Comparison of ENCODE assay signal across 17 cellular contexts in genomic region chr21:44332383-44332782, GRCh38. TPM values are rescaled to one million over a fixed set of nuclear protein-coding genes. Genes with fewer than 3 reads are reported as not detected.
DNase-seq lines count a peak whose midpoint lies in the region; ATAC-seq, FAIRE-seq and TF ChIP-seq lines count a peak whose summit lies in the region.
"Had no signal": no experiment of that assay in that cellular context is flagged by ENCODE, and none has a peak within 500 bp of the region (broad histone marks: within the 10 kb centered on the region; RNA-seq: fewer than 3 reads in every experiment).

No MANE protein-coding gene starts in this region.

- POLR2A ChIA-PET in SK-N-SH (lab: Yijun Ruan, JAX), result no interaction called here

- H3K27me3 ChIP-seq in neural progenitor cell (no peaks in the 10 kb centered on the region), MG63 (no peaks in the 10 kb centered on the region), SK-N-SH (ENCODE audit: insufficient read depth) (no peaks in the 10 kb centered on the region)

- H3K27me3 Mint-ChIP-seq in HFFc6 (ENCODE audit: insufficient read depth) (peaks cover 13% of the 10 kb centered on the region), neural progenitor cell (ENCODE audit: insufficient read depth, low read depth) (peaks cover 6% of the 10 kb centered on the region)
- H3K27me3 Mint-ChIP-seq in central memory CD8-positive, alpha-beta T cell, result no peaks in the 10 kb centered on the region

- H3K9me2 ChIP-seq in SK-N-SH, result no peaks in the 10 kb centered on the region

- no peak for TF ChIP-seq EP300 in SK-N-SH (IDR thresholded peaks at IDR 0.05; ENCODE audit: borderline replicate concordance in 1 of 2, low read depth in 1 of 2, low read length in 1 of 2)

- no peak for TF ChIP-seq RAD21 in SK-N-SH (IDR thresholded peaks at IDR 0.05; ENCODE audit: low read length)

- H3F3A ChIP-seq in neural progenitor cell (ENCODE audit: low read depth), result no peaks in the 10 kb centered on the region
- peaks cover 4% of the 10 kb centered on the region for H3F3A ChIP-seq in SK-N-SH (replicated peaks; ENCODE audit: insufficient read depth)

- H3K9me3 ChIP-seq in neural progenitor cell (ENCODE audit: low read depth) (no peaks in the 10 kb centered on the region), MG63 (no peaks in the 10 kb centered on the region), SK-N-SH (no peaks in the 10 kb centered on the region)
- H3K9me3 ChIP-seq: HAP-1 had no signal

- no peaks in the 10 kb centered on the region for H3K36me3 ChIP-seq in neural progenitor cell
- H3K36me3 ChIP-seq in MG63, result 0 out of 2 replicates have a peak, but pooled peaks cover 2% of the 10 kb centered on the region
- H3K36me3 ChIP-seq in SK-N-SH (replicated peaks in 1 of 2; ENCODE audit: control insufficient read depth in 1 of 2, insufficient read depth in 2 of 2, low read length in 1 of 2), result peaks cover 0 to 12% of the 10 kb centered on the region in 2 experiments
- H3K36me3 ChIP-seq: HAP-1 had no signal

- H3K36me3 Mint-ChIP-seq in HFFc6 (ENCODE audit: low read depth) (no peaks in the 10 kb centered on the region), neural progenitor cell (peaks cover 3% of the 10 kb centered on the region)
- peaks cover 20% of the 10 kb centered on the region for H3K36me3 Mint-ChIP-seq in central memory CD8-positive, alpha-beta T cell (ENCODE audit: insufficient read depth)

- H3K4me3 Mint-ChIP-seq in HFFc6 (no peak overlapping the region), neural progenitor cell (no peak overlapping the region)
- no peak overlapping the region for H3K4me3 Mint-ChIP-seq in central memory CD8-positive, alpha-beta T cell

- H3K4me1 Mint-ChIP-seq in HFFc6 (ENCODE audit: low read depth), result peaks cover 5% of the 10 kb centered on the region
- no peaks in the 10 kb centered on the region for H3K4me1 Mint-ChIP-seq in central memory CD8-positive, alpha-beta T cell
- peaks cover 5% of the 10 kb centered on the region for H3K4me1 Mint-ChIP-seq in neural progenitor cell

- WGBS in SK-N-SH (ENCODE audit: low lambda C conversion rate), result 96% methylated on average over 3 of the region's 17 CpGs

- H3K9me3 Mint-ChIP-seq in HFFc6 (no peaks in the 10 kb centered on the region), neural progenitor cell (no peaks in the 10 kb centered on the region)
- no peaks in the 10 kb centered on the region for H3K9me3 Mint-ChIP-seq in central memory CD8-positive, alpha-beta T cell

- no peak overlapping the region for H2AFZ ChIP-seq in neural progenitor cell (replicated peaks)
- no peak overlapping the region for H2AFZ ChIP-seq in SK-N-SH (ENCODE audit: low read depth)

- H3K27ac Mint-ChIP-seq in HFFc6 (no peak overlapping the region), neural progenitor cell (no peak overlapping the region)
- H3K27ac Mint-ChIP-seq in central memory CD8-positive, alpha-beta T cell (ENCODE audit: low read depth), result peak overlapping the region; percentile 44

- no peak overlapping the region for H3K27ac ChIP-seq in neural progenitor cell
- H3K27ac ChIP-seq in SK-N-SH (ENCODE audit: low read depth in 2 of 2, low read length in 1 of 2), result no peak overlapping the region
- H3K27ac ChIP-seq: SK-N-MC had no signal

- no peak for DNase-seq in D721Med (ENCODE audit: insufficient read length, low spot score)
- no peak for DNase-seq in HFFc6
- no peak for DNase-seq in central memory CD8-positive, alpha-beta T cell (ENCODE audit: low spot score in 2 of 2)
- DNase-seq in neural progenitor cell (ENCODE audit: low spot score), result peak; percentile 14
- DNase-seq in MG63, result no peak
- DNase-seq in SK-N-SH, result no peak
- DNase-seq: COR-L47, DMS79 treated with DMSO at 0.1 percent for 48 hours, NCI-H146, NCI-H748 treated with DMSO at 0.1 percent for 48 hours had no signal

- H3K4me3 ChIP-seq in neural progenitor cell, result no peak overlapping the region
- no peak overlapping the region for H3K4me3 ChIP-seq in MG63
- no peak overlapping the region for H3K4me3 ChIP-seq in SK-N-SH (ENCODE audit: low read depth in 2 of 2, low read length in 1 of 2)
- H3K4me3 ChIP-seq: HAP-1, SK-N-MC had no signal

- FAIRE-seq in D721Med (lab: Jason Lieb, UNC), result no peak
- FAIRE-seq: G401.6 had no signal

- peak; percentile 22 for TF ChIP-seq CTCF in D721Med (IDR thresholded peaks at IDR 0.05; ENCODE audit: insufficient read depth, missing control alignments)
- TF ChIP-seq CTCF in HFFc6 (IDR thresholded peaks at IDR 0.05), result peak; percentile 34; the same call in 1 of the 2 replicates
- TF ChIP-seq CTCF in neural progenitor cell (IDR thresholded peaks at IDR 0.05), result peak; percentile 11
- no peak for TF ChIP-seq CTCF in SK-N-SH (IDR thresholded peaks at IDR 0.05)

- no peak for ATAC-seq in central memory CD8-positive, alpha-beta T cell (replicated peaks; ENCODE audit: extremely low read depth, poor library complexity, severe bottlenecking)
- ATAC-seq in SK-N-SH treated with all-trans-retinoic acid at 6 μM for 48 hours, result no peak
- ATAC-seq: Right ventricle myocardium inferior had no signal

- no peaks in the 10 kb centered on the region for H4K20me1 ChIP-seq in neural progenitor cell (ENCODE audit: low read depth)
- no peaks in the 10 kb centered on the region for H4K20me1 ChIP-seq in SK-N-SH (ENCODE audit: insufficient read depth)

- H3K79me2 ChIP-seq in neural progenitor cell (ENCODE audit: low read depth) (no peaks in the 10 kb centered on the region), SK-N-SH (ENCODE audit: insufficient read depth) (no peaks in the 10 kb centered on the region)

- H3K4me1 ChIP-seq in neural progenitor cell, result no peaks in the 10 kb centered on the region
- peaks cover 0 to 11% of the 10 kb centered on the region in 2 experiments; a peak in 1 of 4 replicates for H3K4me1 ChIP-seq in SK-N-SH (ENCODE audit: control insufficient read depth in 1 of 2, insufficient read depth in 2 of 2, low read depth in 1 of 2, low read length in 1 of 2)
- H3K4me1 ChIP-seq: HAP-1 had no signal

- H3K9ac ChIP-seq in neural progenitor cell (no peak overlapping the region), SK-N-SH (no peak overlapping the region)

- H3K4me2 ChIP-seq in neural progenitor cell, result no peak overlapping the region
- no peak overlapping the region for H3K4me2 ChIP-seq in SK-N-SH

- CTCF ChIA-PET in SK-N-SH (lab: Yijun Ruan, JAX), result interaction anchor here (0.8 kb wide), 1 partner anchor 34 kb away, joined by 3 read pairs; no protein-coding TSS in a partner anchor

TF ChIP-seq in SK-N-SH treated with all-trans-retinoic acid at 6 μM for 48 hours, 23 proteins besides CTCF, POLR2A, EP300 and RAD21 (continues in another document):
- TF ChIP-seq ZC3H10 (CRISPR knock-in tag; IDR thresholded peaks at IDR 0.05) (no peak), CSDC2 (CRISPR knock-in tag; IDR thresholded peaks at IDR 0.05) (no peak), ZNF8 (CRISPR knock-in tag; IDR thresholded peaks at IDR 0.05) (no peak), ZNF70 (CRISPR knock-in tag; IDR thresholded peaks at IDR 0.05) (no peak)

TF ChIP-seq in SK-N-SH, 30 proteins besides CTCF, POLR2A, EP300 and RAD21 (continues in another document):
- TF ChIP-seq RFX5 (IDR thresholded peaks at IDR 0.05; ENCODE audit: low read length) (no peak), CHD2 (IDR thresholded peaks at IDR 0.05; ENCODE audit: low read length, partially characterized antibody) (no peak), FOSL2 (IDR thresholded peaks at IDR 0.05; ENCODE audit: borderline replicate concordance, low read depth) (no peak), NFIC (IDR thresholded peaks at IDR 0.05; ENCODE audit: borderline replicate concordance) (no peak), FOXM1 (IDR thresholded peaks at IDR 0.05; ENCODE audit: low read depth) (no peak), TEAD4 (IDR thresholded peaks at IDR 0.05; ENCODE audit: borderline replicate concordance, insufficient read depth) (no peak), NRF1 (IDR thresholded peaks at IDR 0.05; ENCODE audit: low read depth, low read length) (no peak), JUND (IDR thresholded peaks at IDR 0.05) (no peak), ELF1 (IDR thresholded peaks at IDR 0.05) (no peak)
- TF ChIP-seq, protein P1, sequence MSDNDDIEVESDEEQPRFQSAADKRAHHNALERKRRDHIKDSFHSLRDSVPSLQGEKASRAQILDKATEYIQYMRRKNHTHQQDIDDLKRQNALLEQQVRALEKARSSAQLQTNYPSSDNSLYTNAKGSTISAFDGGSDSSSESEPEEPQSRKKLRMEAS (IDR thresholded peaks at IDR 0.05; ENCODE audit: low read depth), result no peak

RNA-seq across cellular contexts. Expression of gene CFAP410, which starts 6.8 kb away (rescaled TPM):
- 10 to 100 TPM in 3 of 6 experiments, 1 to 10 TPM in 3; 7.5 to 13.0 (median 9.7) TPM for total RNA-seq in HFFc6 (2021; fragmentation: NEBNext Ultra II Directional; extraction: Animal tissue kit (Norgen Biotek cat#: 25700))
- 7.5 and 17.9 TPM in 2 replicates for total RNA-seq in neural progenitor cell (ENCODE audit: low replicate concordance)
- total RNA-seq in MG63 (2014; rRNA removed; shearing (Covaris generic); ENCODE audit: low replicate concordance), result 24.3 and 34.9 TPM in 2 replicates
- polyA plus RNA-seq in SK-N-SH (2012; rRNA removed), result 18.0 and 19.2 TPM in 2 replicates
- 5.8 and 11.3 TPM in 2 replicates for polyA plus RNA-seq in SK-N-SH (2012; cell fraction: cytosol; rRNA removed)
- 61.8 and 97.0 TPM in 2 replicates for polyA plus RNA-seq in SK-N-SH (2012; cell fraction: nucleus; rRNA removed)

RNA-seq across cellular contexts. Expression of gene TRPM2, which starts 21.0 kb away (rescaled TPM):
- total RNA-seq in HFFc6 (2021; fragmentation: NEBNext Ultra II Directional; extraction: Animal tissue kit (Norgen Biotek cat#: 25700)), result under 1 TPM in 4 of 6 experiments, not detected in 2; 0.09 to 0.31 (median 0.20) TPM
- total RNA-seq in neural progenitor cell (ENCODE audit: low replicate concordance), result 0.28 TPM in 1 of 2 replicates, not detected in the other
- 0.13 TPM in 1 of 2 replicates, not detected in the other for total RNA-seq in MG63 (2014; rRNA removed; shearing (Covaris generic); ENCODE audit: low replicate concordance)
- not detected in 2 replicates for polyA plus RNA-seq in SK-N-SH (2012; rRNA removed)
- not detected in 2 replicates for polyA plus RNA-seq in SK-N-SH (2012; cell fraction: cytosol; rRNA removed)
- polyA plus RNA-seq in SK-N-SH (2012; cell fraction: nucleus; rRNA removed), result 0.02 TPM in 1 of 2 replicates, not detected in the other
- polyA plus RNA-seq: AG04450, BJ had no signal

RNA-seq across cellular contexts. Expression of gene PFKL, which starts 32.5 kb away (rescaled TPM):
- 100 to 1,000 TPM; 100 to 123 (median 107) TPM for total RNA-seq in HFFc6 (2021; fragmentation: NEBNext Ultra II Directional; extraction: Animal tissue kit (Norgen Biotek cat#: 25700))
- total RNA-seq in neural progenitor cell (ENCODE audit: low replicate concordance), result 48.7 and 126 TPM in 2 replicates
- total RNA-seq in MG63 (2014; rRNA removed; shearing (Covaris generic); ENCODE audit: low replicate concordance), result 111 and 175 TPM in 2 replicates
- polyA plus RNA-seq in SK-N-SH (2012; rRNA removed), result 107 and 118 TPM in 2 replicates
- polyA plus RNA-seq in SK-N-SH (2012; cell fraction: cytosol; rRNA removed), result 39.2 and 63.5 TPM in 2 replicates
- 260 and 292 TPM in 2 replicates for polyA plus RNA-seq in SK-N-SH (2012; cell fraction: nucleus; rRNA removed)

RNA-seq across cellular contexts. Expression of gene AIRE, which starts 46.7 kb away (rescaled TPM):
- under 1 TPM in 2 of 6 experiments, not detected in 4; 0.05 to 0.12 TPM for total RNA-seq in HFFc6 (2021; fragmentation: NEBNext Ultra II Directional; extraction: Animal tissue kit (Norgen Biotek cat#: 25700))
- not detected in 2 replicates for total RNA-seq in neural progenitor cell (ENCODE audit: low replicate concordance)
- not detected in 2 replicates for total RNA-seq in MG63 (2014; rRNA removed; shearing (Covaris generic); ENCODE audit: low replicate concordance)
- not detected in 2 replicates for polyA plus RNA-seq in SK-N-SH (2012; rRNA removed)
- not detected in 2 replicates for polyA plus RNA-seq in SK-N-SH (2012; cell fraction: cytosol; rRNA removed)
- polyA plus RNA-seq in SK-N-SH (2012; cell fraction: nucleus; rRNA removed), result 0.04 and 0.07 TPM in 2 replicates
- total RNA-seq: Right ventricle myocardium inferior had no signal
- polyA plus RNA-seq: AG04450 had no signal
